Comparison of ENCODE assay signal across 8 cellular contexts in the genomic region with DNA sequence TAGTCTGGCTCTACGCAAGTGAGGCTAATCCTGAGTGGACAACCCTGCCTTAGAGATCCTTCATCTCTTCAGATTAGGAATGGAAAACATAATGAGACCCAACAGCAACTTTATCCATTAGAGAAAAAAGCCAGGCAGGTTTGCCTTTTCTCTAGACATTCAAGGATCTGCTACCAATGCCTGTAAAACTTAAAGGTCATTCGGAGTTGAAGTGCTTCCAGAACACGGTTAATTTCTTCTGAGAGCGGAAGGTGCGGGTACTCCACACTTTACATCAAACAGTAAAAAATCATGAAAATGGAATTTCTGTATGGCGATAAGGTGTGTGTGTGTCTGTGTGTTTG.
DNase-seq lines count a peak whose midpoint lies in the region; ATAC-seq and TF ChIP-seq lines count a peak whose summit lies in the region.

No MANE protein-coding gene starts in this region.

- TF ChIP-seq CTCF in AG09309 (IDR thresholded peaks at IDR 0.05; ENCODE audit: control insufficient read depth, insufficient read depth, low read depth, low read length, missing control alignments) (no peak), choroid plexus epithelial cell (conservative IDR thresholded peaks at IDR 0.05; ENCODE audit: low read depth, low read length) (no peak)

- no peak for ATAC-seq in naive thymus-derived CD8-positive, alpha-beta T cell

- H3K4me1 Mint-ChIP-seq in naive thymus-derived CD8-positive, alpha-beta T cell: peaks cover 11 to 20% (median 13%) of the 10 kb centered on the region in 4 donors

- peak overlapping the region; percentile 81 for H3K4me3 ChIP-seq in AG09309 (ENCODE audit: control insufficient read depth, low read depth, low read length)
- H3K4me3 ChIP-seq in HUES6 (ENCODE audit: low read depth, low read length): peak overlapping the region; percentile 99
- peak overlapping the region; percentile 79 for H3K4me3 ChIP-seq in choroid plexus epithelial cell (ENCODE audit: low read depth, low read length)

- H3K27me3 Mint-ChIP-seq in naive thymus-derived CD8-positive, alpha-beta T cell: no peaks in the 10 kb centered on the region

- H3K4me1 ChIP-seq in HUES6 (ENCODE audit: control insufficient read depth, insufficient read depth, low read length): peaks cover 5% of the 10 kb centered on the region; the same call in 1 of the 2 replicates

- H3K36me3 Mint-ChIP-seq in naive thymus-derived CD8-positive, alpha-beta T cell: no peaks in the 10 kb centered on the region

- peak overlapping the region; percentile 88 for H3K9ac ChIP-seq in HUES6 (ENCODE audit: low read length)

- peak overlapping the region; percentile 77 to 92 (median 85) for H3K4me3 Mint-ChIP-seq in naive thymus-derived CD8-positive, alpha-beta T cell

- H3K9me3 Mint-ChIP-seq in naive thymus-derived CD8-positive, alpha-beta T cell: no peaks in the 10 kb centered on the region

- H3K36me3 ChIP-seq in HUES6 (ENCODE audit: control insufficient read depth, insufficient read depth, low read length): no peaks in the 10 kb centered on the region; the same call in 1 of the 2 replicates

- DNase-seq in AG09309 (ENCODE audit: low read depth) (no peak), choroid plexus epithelial cell (ENCODE audit: low read depth) (no peak), HK-2 (ENCODE audit: unreplicated experiment) (no peak), mesenteric fat pad (ENCODE audit: low spot score) (no peak), NCI-H526 treated with DMSO at 0.1 percent for 48 hours (lab: John Stamatoyannopoulos, UW) (no peak), NCI-H510A (lab: John Stamatoyannopoulos, UW) (no peak)
- DNase-seq in naive thymus-derived CD8-positive, alpha-beta T cell: no peak

- peak overlapping the region in 9 of 10 donors; percentile 14 to 90 (median 76) for H3K27ac Mint-ChIP-seq in naive thymus-derived CD8-positive, alpha-beta T cell

- H3K27me3 ChIP-seq in HUES6 (ENCODE audit: control insufficient read depth, insufficient read depth, low read length): no peaks in the 10 kb centered on the region

- no peaks in the 10 kb centered on the region for H3K9me3 ChIP-seq in HUES6 (ENCODE audit: control insufficient read depth, insufficient read depth, low read depth, low read length)

- POLR2A ChIA-PET in naive thymus-derived CD8-positive, alpha-beta T cell (lab: Charles Lee): interaction anchor here (0.8 to 3.5 kb wide), 3 partner anchors 9 to 65 kb away, joined by 3 to 15 read pairs (median 10); a partner anchor contains a TSS

- no peak overlapping the region for H3K27ac ChIP-seq in HUES6 (ENCODE audit: low read depth, low read length)
